22 cellular contexts compared by ENCODE assay signal in the genomic region with DNA sequence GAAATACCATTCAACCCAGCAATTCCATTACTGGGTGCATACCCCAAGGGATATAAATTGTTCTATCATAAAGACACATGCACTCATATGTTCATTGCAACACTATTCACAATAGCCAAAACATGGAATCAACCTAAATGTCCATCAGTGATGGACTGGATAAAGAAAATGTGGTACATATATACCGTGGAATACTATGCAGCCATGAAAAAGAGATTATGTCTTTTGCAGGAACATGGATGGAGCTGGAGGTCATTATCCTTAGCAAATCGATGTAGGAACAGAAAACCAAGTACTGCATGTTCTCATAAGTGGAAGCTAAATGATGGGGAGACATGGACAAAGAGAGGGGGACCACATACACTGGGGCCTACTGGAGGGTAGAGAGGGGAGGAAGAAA. TPM values are rescaled to one million over a fixed set of nuclear protein-coding genes. Genes with fewer than 3 reads are reported as not detected.
DNase-seq lines count a peak whose midpoint lies in the region; ATAC-seq, FAIRE-seq and TF ChIP-seq lines count a peak whose summit lies in the region.
"Had no signal": no experiment of that assay in that cellular context is flagged by ENCODE, and none has a peak within 500 bp of the region (broad histone marks: within the 10 kb centered on the region; RNA-seq: fewer than 3 reads in every experiment).

No MANE protein-coding gene starts in this region.

- TF ChIP-seq RAD21 in SK-N-SH (IDR thresholded peaks at IDR 0.05; ENCODE audit: low read length) (no peak), K562 (CRISPR knock-in tag; conservative IDR thresholded peaks at IDR 0.05 in 1 of 2, IDR thresholded peaks at IDR 0.05 in 1 of 2) (no peak)

- H3K9me2 ChIP-seq in SK-N-SH: no peaks in the 10 kb centered on the region

- 32% methylated on average over 2 of the region's 2 CpGs for WGBS in SK-N-SH (ENCODE audit: low lambda C conversion rate)
- 0% methylated on average over 2 of the region's 2 CpGs for WGBS in K562 (ENCODE audit: insufficient coverage, low coverage, missing lambda C conversion rate)

- H3K4me2 ChIP-seq in SK-N-SH (no peak overlapping the region), K562 (ENCODE audit: insufficient read depth, low read length) (no peak overlapping the region)
- H3K4me2 ChIP-seq: A549; BLaER1 treated with 17β-estradiol and CSF1 and Interleukin-3, amounts not matched to agents 10 nM and 100 nM had no signal

- intact Hi-C loops in K562 (cut with micrococcal nuclease): no loop called here

- H3K9ac ChIP-seq in SK-N-SH: no peak overlapping the region
- H3K9ac ChIP-seq in K562 (ENCODE audit: insufficient read depth in 1 of 2, low read depth in 2 of 2, low read length in 2 of 2): no peak overlapping the region
- H3K9ac ChIP-seq: BLaER1 treated with 17β-estradiol and CSF1 and Interleukin-3, amounts not matched to agents 10 nM and 100 nM had no signal

- H3K36me3 ChIP-seq in SK-N-SH (replicated peaks in 1 of 2; ENCODE audit: control insufficient read depth in 1 of 2, insufficient read depth in 2 of 2, low read length in 1 of 2): no peaks in the 10 kb centered on the region
- H3K36me3 ChIP-seq in HEK293 (ENCODE audit: control insufficient read depth in 2 of 2, insufficient read depth in 1 of 2, low read length in 2 of 2): no peaks in the 10 kb centered on the region
- no peaks in the 10 kb centered on the region for H3K36me3 ChIP-seq in K562 (ENCODE audit: control insufficient read depth, insufficient read depth, low read length)
- H3K36me3 ChIP-seq: BLaER1 treated with 17β-estradiol and CSF1 and Interleukin-3, amounts not matched to agents 10 nM and 100 nM had no signal

- H3K27me3 ChIP-seq in SK-N-SH (ENCODE audit: insufficient read depth) (no peaks in the 10 kb centered on the region; the same call in 1 of the 2 replicates), K562 (ENCODE audit: control insufficient read depth in 2 of 2, insufficient read depth in 2 of 2, low read length in 2 of 2) (peaks cover 0 to 6% of the 10 kb centered on the region in 2 experiments; a peak in 2 of 5 replicates)

- no peak for FAIRE-seq in K562 (lab: Jason Lieb, UNC)
- FAIRE-seq: A549, D721Med, G401.6, GM12892, GM19239 had no signal

- BruUV-seq in K562 (replicated peaks; lab: Mats Ljungman, UMichigan): no TSS peak

- H3K9me1 ChIP-seq in K562 (ENCODE audit: control insufficient read depth, insufficient read depth, low read length): no peaks in the 10 kb centered on the region

- DNase-seq in SK-N-SH: no peak
- no peak for DNase-seq in K562 (ENCODE audit: extremely low read depth in 1 of 4, low spot score in 3 of 4)
- no peak for DNase-seq in GM13976 (ENCODE audit: low spot score)
- DNase-seq: AML-193; Caco-2; Calu3; CD4-positive, alpha-beta T cell; CD8-positive, alpha-beta T cell; DMS79 treated with DMSO at 0.1 percent for 48 hours; GF-D8 had no signal

- H2AFZ ChIP-seq in SK-N-SH (ENCODE audit: low read depth) (no peak overlapping the region), K562 (ENCODE audit: low read depth, low read length) (no peak overlapping the region)

- POLR2A ChIA-PET in SK-N-SH (lab: Yijun Ruan, JAX) (no interaction called here), HEK293 (lab: Yijun Ruan, JAX) (no interaction called here), K562 (lab: Yijun Ruan, JAX) (interaction anchor here (0.8 kb wide), 1 partner anchor 105 kb away, joined by 3 read pairs; no protein-coding TSS in a partner anchor)

- in situ Hi-C loops in K562 (cut with MboI) (no loop called here), GM13976 (cut with MboI; ENCODE audit: low sequenced_read_pairs, unreplicated experiment) (no loop called here)

- H3K9me3 ChIP-seq in SK-N-SH: no peaks in the 10 kb centered on the region
- no peaks in the 10 kb centered on the region for H3K9me3 ChIP-seq in HEK293 (ENCODE audit: control insufficient read depth, insufficient read depth, low read depth, low read length)
- H3K9me3 ChIP-seq in K562 (replicated peaks; ENCODE audit: control insufficient read depth, insufficient read depth, low read depth, low read length): no peaks in the 10 kb centered on the region
- H3K9me3 ChIP-seq: A549, Caco-2 had no signal

- TF ChIP-seq EP300 in SK-N-SH (IDR thresholded peaks at IDR 0.05; ENCODE audit: borderline replicate concordance in 1 of 2, low read depth in 1 of 2, low read length in 1 of 2): no peak
- no peak for TF ChIP-seq EP300 in K562 (IDR thresholded peaks at IDR 0.05; ENCODE audit: low read length)

- H3K4me3 ChIP-seq in SK-N-SH (ENCODE audit: low read depth in 2 of 2, low read length in 1 of 2) (no peak overlapping the region), HEK293 (ENCODE audit: low read depth, low read length) (no peak overlapping the region), K562 (no peak overlapping the region)
- H3K4me3 ChIP-seq: A549; BLaER1 treated with 17β-estradiol and CSF1 and Interleukin-3, amounts not matched to agents 10 nM and 100 nM had no signal

- TF ChIP-seq POLR2A in K562 (conservative IDR thresholded peaks at IDR 0.05): no peak

- TF ChIP-seq CTCF in SK-N-SH (IDR thresholded peaks at IDR 0.05) (no peak), HEK293 (tag by site-specific recombination; IDR thresholded peaks at IDR 0.05) (no peak), K562 (IDR thresholded peaks at IDR 0.05 in 2 of 3, conservative IDR thresholded peaks at IDR 0.05 in 1 of 3; ENCODE audit: insufficient read depth in 2 of 3, low read depth in 1 of 3, low read length in 3 of 3) (no peak), GM13976 (IDR thresholded peaks at IDR 0.05; ENCODE audit: borderline replicate concordance, control extremely low read depth, extremely low read depth, insufficient read depth, missing control alignments) (no peak)

- H3K4me1 ChIP-seq in SK-N-SH (ENCODE audit: control insufficient read depth in 1 of 2, insufficient read depth in 2 of 2, low read depth in 1 of 2, low read length in 1 of 2) (peaks cover 0 to 8% of the 10 kb centered on the region in 2 experiments; a peak in 2 of 4 replicates), HEK293 (ENCODE audit: control insufficient read depth, insufficient read depth, low read length) (no peaks in the 10 kb centered on the region), K562 (replicated peaks in 1 of 2; ENCODE audit: control insufficient read depth in 2 of 2, insufficient read depth in 2 of 2, low read length in 2 of 2) (peaks cover 0 to under 1% of the 10 kb centered on the region in 2 experiments; a peak in 2 of 5 replicates)
- H3K4me1 ChIP-seq: Caco-2 had no signal

- H3K27ac ChIP-seq in SK-N-SH (ENCODE audit: low read depth in 2 of 2, low read length in 1 of 2) (no peak overlapping the region), HEK293 (ENCODE audit: extremely low read depth, low read depth, low read length) (no peak overlapping the region), K562 (ENCODE audit: extremely low read depth, low read depth, low read length) (no peak overlapping the region)
- H3K27ac ChIP-seq: 22Rv1; A549; BLaER1 treated with 17β-estradiol and CSF1 and Interleukin-3, amounts not matched to agents 10 nM and 100 nM; C4-2B had no signal

- H3F3A ChIP-seq in SK-N-SH (replicated peaks; ENCODE audit: insufficient read depth): peaks cover 10% of the 10 kb centered on the region

- ATAC-seq in SK-N-SH treated with all-trans-retinoic acid at 6 μM for 48 hours (no peak), K562 (no peak), HG03045 (IDR thresholded peaks at IDR 0.05; ENCODE audit: unreplicated experiment) (no peak)
- ATAC-seq: A549; CD8-positive, alpha-beta T cell had no signal

- CTCF ChIA-PET in SK-N-SH (lab: Yijun Ruan, JAX) (no interaction called here), HEK293 (lab: Yijun Ruan, JAX) (no interaction called here), K562 (lab: Yijun Ruan, JAX; ENCODE audit: low intra/inter-chr PET ratio) (no interaction called here)

- no peaks in the 10 kb centered on the region for H3K79me2 ChIP-seq in SK-N-SH (ENCODE audit: insufficient read depth)
- H3K79me2 ChIP-seq in K562 (ENCODE audit: control insufficient read depth, insufficient read depth, low read length): no peaks in the 10 kb centered on the region

- H4K20me1 ChIP-seq in SK-N-SH (ENCODE audit: insufficient read depth) (no peaks in the 10 kb centered on the region), K562 (replicated peaks; ENCODE audit: control insufficient read depth, insufficient read depth, low read length) (0 out of 2 replicates have a peak, but pooled peaks cover 3% of the 10 kb centered on the region)
- H4K20me1 ChIP-seq: BLaER1 treated with 17β-estradiol and CSF1 and Interleukin-3, amounts not matched to agents 10 nM and 100 nM had no signal

TF ChIP-seq in SK-N-SH treated with all-trans-retinoic acid at 6 μM for 48 hours, 23 proteins besides CTCF, POLR2A, EP300 and RAD21 (continues in another document):
- no peak for TF ChIP-seq TCF4 (CRISPR knock-in tag; IDR thresholded peaks at IDR 0.05; ENCODE audit: borderline replicate concordance)

TF ChIP-seq in SK-N-SH, 30 proteins besides CTCF, POLR2A, EP300 and RAD21 (continues in another document):
- no peak for TF ChIP-seq FOXJ3 (CRISPR knock-in tag; IDR thresholded peaks at IDR 0.05)

RNA-seq across cellular contexts. Expression of a gene that starts 5.5 kb away (rescaled TPM):
- polyA plus RNA-seq in SK-N-SH (2012; rRNA removed) (1.1 and 1.2 TPM in 2 replicates), K562 (2011; rRNA removed) (not detected in 2 replicates), K562 (2014; fragmentation: Illumina TruSeq; extraction: Trizol) (0.12 TPM in 1 of 2 replicates, not detected in the other), K562 (2014; fragmentation: Nextera tagmentation; extraction: Ambion mirVana) (under 1 TPM in 1 of 2 experiments, not detected in 1; 0.03 TPM), K562 (2014; rRNA removed) (not detected in 2 replicates)
- polyA plus RNA-seq in SK-N-SH (2012; cell fraction: cytosol; rRNA removed): 1.1 and 1.2 TPM in 2 replicates
- polyA plus RNA-seq in SK-N-SH (2012; cell fraction: nucleus; rRNA removed): 1.3 and 1.6 TPM in 2 replicates
- total RNA-seq in K562 (2011; cell fraction: chromatin; rRNA removed; ENCODE audit: low replicate concordance): not detected in 2 replicates
- total RNA-seq in K562 (2011; cell fraction: nucleolus; rRNA removed): not detected in 2 replicates
- total RNA-seq in K562 (2011; cell fraction: nucleoplasm; rRNA removed): 0.46 TPM in 1 of 2 replicates, not detected in the other
- total RNA-seq in K562 (2014; rRNA removed) (0.04 TPM in 1 of 2 replicates, not detected in the other), K562 (2014; rRNA removed; fragmentation: Illumina TruSeq; extraction: Trizol) (not detected in 2 replicates), K562 (2015; rRNA removed; fragmentation: Illumina TruSeq; extraction: Trizol) (not detected in 2 replicates), K562 (2021) (0.07 TPM in 1 of 2 replicates, not detected in the other)
- polyA plus RNA-seq in K562 (2011; cell fraction: cytosol; rRNA removed): 0.01 and 0.03 TPM in 2 replicates
- polyA plus RNA-seq in K562 (2011; cell fraction: nucleus; rRNA removed): 0.09 TPM in 1 of 2 replicates, not detected in the other
- 0.04 TPM in 1 of 2 replicates, not detected in the other for polyA plus RNA-seq in K562 (2012)
- not detected in 2 replicates for polyA minus RNA-seq in K562 (2011; rRNA and poly(A)+ RNA removed)
- not detected in 2 replicates for polyA minus RNA-seq in K562 (2011; cell fraction: cytosol; rRNA and poly(A)+ RNA removed)
- under 0.01 TPM in 1 of 2 replicates, not detected in the other for polyA minus RNA-seq in K562 (2011; cell fraction: nucleus; rRNA and poly(A)+ RNA removed)
- total RNA-seq: A172; CD4-positive, alpha-beta T cell; CD8-positive, alpha-beta T cell had no signal
- polyA plus RNA-seq: A549 had no signal
